ENCODE assay signal across 17 cellular contexts in the genomic region with DNA sequence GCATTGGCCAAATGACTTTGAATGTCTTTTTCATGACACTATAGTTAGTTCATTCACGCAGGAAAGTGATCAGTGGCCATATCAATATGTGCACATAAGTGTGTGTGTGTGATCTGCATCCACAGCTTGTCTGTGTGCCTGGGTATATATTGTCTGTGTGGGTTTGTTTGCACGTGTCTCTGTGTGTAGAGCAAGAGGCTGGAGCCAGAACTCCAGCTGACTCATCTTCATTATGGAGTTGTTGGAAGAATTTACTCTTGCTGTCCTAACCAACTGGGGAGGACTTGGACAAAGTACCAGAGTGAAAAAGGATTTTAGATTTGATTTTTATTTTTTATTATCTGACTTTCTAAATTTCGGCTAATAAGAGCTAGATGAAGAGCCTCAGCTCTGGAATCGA.
A peak's percentile ranks its signal among the peaks of the same experiment; 100 is the strongest.
DNase-seq lines count a peak whose midpoint lies in the region; ATAC-seq and TF ChIP-seq lines count a peak whose summit lies in the region.
"Had no signal": no experiment of that assay in that cellular context is flagged by ENCODE, and none has a peak within 500 bp of the region (broad histone marks: within the 10 kb centered on the region; RNA-seq: fewer than 3 reads in every experiment).

No MANE protein-coding gene starts in this region.

- TF ChIP-seq CTCF in astrocyte of the cerebellum (IDR thresholded peaks at IDR 0.05; ENCODE audit: low read depth, low read length, missing control alignments) (no peak), foreskin fibroblast (IDR thresholded peaks at IDR 0.05; ENCODE audit: low read depth, low read length) (no peak)

- no peaks in the 10 kb centered on the region for H3K27me3 ChIP-seq in stomach smooth muscle (ENCODE audit: control insufficient read depth in 1 of 2, insufficient read depth in 2 of 2, low read length in 2 of 2)
- H3K27me3 ChIP-seq: colonic mucosa, heart left ventricle had no signal

- H3K4me1 ChIP-seq in stomach smooth muscle (ENCODE audit: control insufficient read depth, insufficient read depth, low read length) = peaks cover 47% of the 10 kb centered on the region
- H3K4me1 ChIP-seq: colonic mucosa, prostate gland had no signal

- intact Hi-C loops in cardiac septum (cut with DNase I) = no loop called here

- no peak overlapping the region for H3K4me3 ChIP-seq in astrocyte of the cerebellum (ENCODE audit: low read depth, low read length)
- H3K4me3 ChIP-seq in foreskin fibroblast (ENCODE audit: low read depth in 1 of 2, low read length in 2 of 2) = no peak overlapping the region
- H3K4me3 ChIP-seq in stomach smooth muscle (ENCODE audit: low read length in 2 of 2) = peak overlapping the region in 1 of 2 donors; percentile 8
- H3K4me3 ChIP-seq: colonic mucosa, heart left ventricle, prostate gland had no signal

- H3K9ac ChIP-seq in stomach smooth muscle (ENCODE audit: low read length in 2 of 2) = no peak overlapping the region

- in situ Hi-C loops in astrocyte of the cerebellum (cut with HindIII; ENCODE audit: low sequenced_read_pairs) = no loop called here

- peaks cover 0 to 4% of the 10 kb centered on the region in 2 donors for H3K36me3 ChIP-seq in stomach smooth muscle (ENCODE audit: control insufficient read depth in 2 of 2, insufficient read depth in 2 of 2, low read length in 2 of 2)
- H3K36me3 ChIP-seq: colonic mucosa, heart left ventricle, prostate gland had no signal

- H3K9me3 ChIP-seq in stomach smooth muscle (ENCODE audit: control insufficient read depth in 2 of 2, low read length in 2 of 2) = no peaks in the 10 kb centered on the region
- H3K9me3 ChIP-seq: colonic mucosa, heart left ventricle, prostate gland had no signal

- H3K27ac ChIP-seq in stomach smooth muscle (ENCODE audit: low read length) = peak overlapping the region; percentile 53
- H3K27ac ChIP-seq: colonic mucosa, prostate gland had no signal

- no peak for ATAC-seq in GM21447 (IDR thresholded peaks at IDR 0.05; ENCODE audit: unreplicated experiment)
- ATAC-seq: Panc1; stimulated activated naive B cell treated with anti-CD40 and anti-IgM and Interleukin-4, amounts not matched to agents 10 μg/mL and 1 μg/mL and 100 μg/mL, for 72 hours had no signal

- DNase-seq in GM04504 (ENCODE audit: low read depth) (peak; percentile 58), astrocyte of the cerebellum (ENCODE audit: low read depth) (peak; percentile 34), foreskin fibroblast (peak; percentile 51 to 61), NOMO-1 (lab: John Stamatoyannopoulos, UW; ENCODE audit: unreplicated experiment in 2 of 2) (no peak), NCI-H510A treated with DMSO at 0.1 percent for 48 hours (lab: John Stamatoyannopoulos, UW) (no peak), cardiac septum (ENCODE audit: low spot score) (no peak)
- DNase-seq: activated CD4-positive, alpha-beta T cell treated with anti-CD3 and anti-CD28 coated beads, Interleukin-2, amount 50 U/mL, for 48 hours; activated naive CD4-positive, alpha-beta T cell; colonic mucosa; heart left ventricle; NCI-H2171; stimulated activated CD4-positive, alpha-beta T cell treated with anti-CD3 and anti-CD28 coated beads, Interleukin-2, amount 100 ng/mL, for 48 hours; stimulated activated naive B cell treated with anti-CD40 and anti-IgM and Interleukin-4, amounts not matched to agents 10 μg/mL and 1 μg/mL and 100 μg/mL, for 72 hours had no signal

Comparison
In these comparisons a context has a peak if more than half of its experiments do, and no peak if none do; other contexts are left out.
1. DNase-seq: peak in GM04504 (single experiment), astrocyte of the cerebellum (single experiment) and foreskin fibroblast (2 of 2); none in NOMO-1 (0 of 2), NCI-H510A treated with DMSO at 0.1 percent for 48 hours (single experiment) and cardiac septum (single experiment).